ENCODE assay signal across 8 cellular contexts in the genomic region with DNA sequence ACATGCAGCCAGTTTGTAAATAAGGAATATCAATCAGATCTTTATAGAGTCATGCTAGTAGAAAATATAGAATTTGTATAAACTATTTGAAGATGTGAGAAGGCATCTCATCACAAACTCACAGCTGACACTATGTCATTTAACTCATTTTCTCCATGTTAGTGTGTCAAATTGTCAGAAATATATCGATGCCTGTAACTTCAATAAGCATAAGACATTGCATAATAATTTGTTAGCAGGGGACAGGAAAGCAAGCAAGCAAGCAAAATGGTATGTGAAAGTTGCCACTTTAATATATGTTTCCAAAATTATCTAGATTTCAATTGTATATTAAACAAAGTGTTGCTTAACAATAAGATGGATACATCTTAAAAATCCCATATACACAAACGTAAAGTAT.
"Had no signal": no experiment of that assay in that cellular context is flagged by ENCODE, and none has a peak within 500 bp of the region (broad histone marks: within the 10 kb centered on the region; RNA-seq: fewer than 3 reads in every experiment).

No MANE protein-coding gene starts in this region.

- H3K4me2 ChIP-seq: KMS-11 had no signal

- DNase-seq: IMR-90, KBM-7, KG1 had no signal

- ATAC-seq: HepG2 had no signal

- H3K9me3 Mint-ChIP-seq: IgD-negative memory B cell had no signal

- H3K27ac ChIP-seq: HL-60, KMS-11 had no signal

- H3K4me3 Mint-ChIP-seq: IgD-negative memory B cell had no signal

- H3K27ac Mint-ChIP-seq: IgD-negative memory B cell had no signal

- FAIRE-seq: HepG2, HTR-8/SVneo had no signal

- H3K9ac ChIP-seq: KMS-11 had no signal

- H3K36me3 Mint-ChIP-seq: IgD-negative memory B cell had no signal

- H3K4me1 Mint-ChIP-seq: IgD-negative memory B cell had no signal
